ENCODE assay signal across 26 cellular contexts in the genomic region with DNA sequence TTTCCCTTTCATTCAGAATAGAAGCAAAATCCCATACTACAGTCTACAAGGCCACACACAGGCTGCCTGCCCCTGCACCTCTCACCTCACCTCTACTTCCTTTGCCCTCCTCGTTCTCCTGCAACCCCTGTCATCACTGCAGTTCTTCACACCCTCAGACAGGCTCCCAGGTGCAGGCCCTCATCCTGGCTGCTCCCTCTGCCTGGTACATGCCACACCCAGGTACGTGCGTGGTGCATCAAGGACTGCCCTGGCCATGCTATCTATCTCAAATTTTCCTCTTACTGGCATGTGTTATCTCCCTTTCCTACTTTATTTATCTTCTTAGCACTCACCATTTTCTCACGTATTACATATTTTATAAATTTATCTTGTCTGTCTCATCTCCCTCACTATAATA.
"Had no signal": no experiment of that assay in that cellular context is flagged by ENCODE, and none has a peak within 500 bp of the region (broad histone marks: within the 10 kb centered on the region; RNA-seq: fewer than 3 reads in every experiment).

No MANE protein-coding gene starts in this region.

- H3K27ac ChIP-seq: breast epithelium, Peyer's patch, RWPE1, SJSA1 had no signal

- H3K27ac Mint-ChIP-seq: activated CD4-positive, alpha-beta T cell treated with anti-CD3 and anti-CD28 coated beads, Interleukin-2, amount 10 ng/mL, durations not matched to agents 24 days and 14 days; activated naive CD4-positive, alpha-beta T cell treated with anti-CD3 and anti-CD28 coated beads, Interleukin-2, amount 50 U/mL, for 24 hours; WTC11 had no signal

- H3K36me3 ChIP-seq: breast epithelium had no signal

- ATAC-seq: SK-N-SH treated with all-trans-retinoic acid at 6 μM for 48 hours, WTC11 had no signal

- DNase-seq: activated CD4-positive, alpha-beta T cell treated with anti-CD3 and anti-CD28 coated beads for 1 hour; activated CD4-positive, alpha-beta T cell treated with anti-CD3 and anti-CD28 coated beads, Interleukin-2, amount 10 ng/mL, durations not matched to agents 24 days and 14 days; activated CD4-positive, alpha-beta T cell treated with anti-CD3 and anti-CD28 coated beads, Interleukin-2, amount 50 U/mL, for 48 hours; activated effector memory CD4-positive, alpha-beta T cell treated with Interleukin-2 at 50 U/mL for 16 hours; activated naive CD4-positive, alpha-beta T cell; activated T-cell treated with anti-CD3 and anti-CD28 coated beads for 4 hours; aorta; central memory CD4-positive, alpha-beta T cell; Karpas-422; MM.1S; NCI-H1105; NCI-H1436; NCI-H1694 treated with DMSO at 0.1 percent for 48 hours; NCI-H2029 treated with DMSO at 0.1 percent for 48 hours; NCI-H510A treated with DMSO at 0.1 percent for 48 hours; NCI-H69; NK-92 treated with Interleukin-12 subunit alpha and Interleukin-12 subunit beta, amount 100 ng/mL, for 24 hours; Peyer's patch; SHP77; SW 1271 had no signal

- H3K9me3 Mint-ChIP-seq: activated CD4-positive, alpha-beta T cell treated with anti-CD3 and anti-CD28 coated beads, Interleukin-2, amount 10 ng/mL, durations not matched to agents 24 days and 14 days; activated naive CD4-positive, alpha-beta T cell treated with anti-CD3 and anti-CD28 coated beads, Interleukin-2, amount 50 U/mL, for 24 hours; WTC11 had no signal

- H3K4me3 Mint-ChIP-seq: activated CD4-positive, alpha-beta T cell treated with anti-CD3 and anti-CD28 coated beads, Interleukin-2, amount 10 ng/mL, durations not matched to agents 24 days and 14 days; activated naive CD4-positive, alpha-beta T cell treated with anti-CD3 and anti-CD28 coated beads, Interleukin-2, amount 50 U/mL, for 24 hours; WTC11 had no signal

- H3K4me1 ChIP-seq: breast epithelium, Peyer's patch had no signal

- H3K27me3 Mint-ChIP-seq: activated CD4-positive, alpha-beta T cell treated with anti-CD3 and anti-CD28 coated beads, Interleukin-2, amount 10 ng/mL, durations not matched to agents 24 days and 14 days; activated naive CD4-positive, alpha-beta T cell treated with anti-CD3 and anti-CD28 coated beads, Interleukin-2, amount 50 U/mL, for 24 hours had no signal

- H3K27me3 ChIP-seq: breast epithelium, Peyer's patch, SJSA1 had no signal

- H3K4me3 ChIP-seq: breast epithelium, Peyer's patch, SJSA1 had no signal

- H3K4me1 Mint-ChIP-seq: activated naive CD4-positive, alpha-beta T cell treated with anti-CD3 and anti-CD28 coated beads, Interleukin-2, amount 50 U/mL, for 24 hours; WTC11 had no signal

- H3K9me3 ChIP-seq: breast epithelium, Peyer's patch, SJSA1 had no signal
